Comparison of ENCODE assay signal across 8 cellular contexts in genomic region chr2:231513746-231514224, GRCh38. TPM values are rescaled to one million over a fixed set of nuclear protein-coding genes. Genes with fewer than 3 reads are reported as not detected.
DNase-seq lines count a peak whose midpoint lies in the region; ATAC-seq, FAIRE-seq and TF ChIP-seq lines count a peak whose summit lies in the region.

No MANE protein-coding gene starts in this region.

- H2BK15ac ChIP-seq in H9 (ENCODE audit: low read depth, low read length): no peak overlapping the region

- H3K14ac ChIP-seq in H9 (ENCODE audit: insufficient read depth, low read length): peak overlapping the region; percentile 64

- no peak overlapping the region for H2AK5ac ChIP-seq in H9 (ENCODE audit: insufficient read length, low read length)

- H3K27ac ChIP-seq in H9 (ENCODE audit: insufficient read length, low read depth, low read length) (no peak overlapping the region), small intestine (ENCODE audit: low read depth in 1 of 2, low read length in 1 of 2) (peak overlapping the region; percentile 45 to 98)

- H2BK120ac ChIP-seq in H9 (ENCODE audit: low read depth, low read length, poor library complexity, severe bottlenecking): no peak overlapping the region

- no peak overlapping the region for H3K23ac ChIP-seq in H9 (ENCODE audit: insufficient read length, low read depth, low read length)

- no peaks in the 10 kb centered on the region for H3K27me3 Mint-ChIP-seq in H9 (ENCODE audit: low read depth)
- peaks cover 2% of the 10 kb centered on the region for H3K27me3 Mint-ChIP-seq in glutamatergic neuron (ENCODE audit: unreplicated experiment)

- H3K23me2 ChIP-seq in H9 (ENCODE audit: insufficient read length, low read depth, low read length, poor library complexity, severe bottlenecking): peaks cover 3% of the 10 kb centered on the region

- peak overlapping the region; percentile 96 to 99 (median 97) for H3K27ac Mint-ChIP-seq in H9
- H3K27ac Mint-ChIP-seq in glutamatergic neuron (ENCODE audit: unreplicated experiment): peak overlapping the region; percentile 90

- H3K9me3 ChIP-seq in H9 (ENCODE audit: control insufficient read depth, low read depth, low read length) (no peaks in the 10 kb centered on the region), small intestine (ENCODE audit: control insufficient read depth, low read depth) (no peaks in the 10 kb centered on the region)

- no peak overlapping the region for H3T11ph ChIP-seq in H9 (ENCODE audit: low read length)

- no peak for FAIRE-seq in small intestine (lab: Jason Lieb, UNC)

- H2AFZ ChIP-seq in H9 (ENCODE audit: low read length): no peak overlapping the region

- no peaks in the 10 kb centered on the region for H4K20me1 ChIP-seq in H9 (ENCODE audit: control insufficient read depth, insufficient read depth, insufficient read length)

- no peak overlapping the region for H2BK12ac ChIP-seq in H9 (ENCODE audit: insufficient read length, low read depth, low read length)

- H3K79me1 ChIP-seq in H9 (ENCODE audit: insufficient read depth, low read depth, low read length, poor library complexity, severe bottlenecking): no peaks in the 10 kb centered on the region

- H3K4me1 ChIP-seq in H9 (ENCODE audit: insufficient read depth, low read length): no peaks in the 10 kb centered on the region; the same call in 1 of the 2 replicates
- no peaks in the 10 kb centered on the region for H3K4me1 ChIP-seq in small intestine (ENCODE audit: control insufficient read depth in 2 of 2, insufficient read depth in 1 of 2, low read depth in 1 of 2, low read length in 1 of 2)

- no peaks in the 10 kb centered on the region for H3K9me3 Mint-ChIP-seq in H9
- H3K9me3 Mint-ChIP-seq in glutamatergic neuron (ENCODE audit: unreplicated experiment): peaks cover 3% of the 10 kb centered on the region

- no peaks in the 10 kb centered on the region for H3K79me2 ChIP-seq in H9 (ENCODE audit: insufficient read depth, low read length)

- H3K36me3 Mint-ChIP-seq in H9 (ENCODE audit: insufficient read depth in 1 of 3, low read depth in 3 of 3) (peaks cover 0 to 6% (median 3%) of the 10 kb centered on the region in 3 experiments; a peak in 5 of 7 replicates), glutamatergic neuron (ENCODE audit: unreplicated experiment) (no peaks in the 10 kb centered on the region)

- peak overlapping the region; percentile 88 to 92 for H3K4me3 Mint-ChIP-seq in H9
- peak overlapping the region; percentile 97 for H3K4me3 Mint-ChIP-seq in glutamatergic neuron (ENCODE audit: unreplicated experiment)

- peak overlapping the region; percentile 57 for H3K4me2 ChIP-seq in H9 (ENCODE audit: insufficient read depth, insufficient read length, low read length)

- no peak overlapping the region for H4K5ac ChIP-seq in H9 (ENCODE audit: insufficient read length, low read depth, low read length)

- no peak for ATAC-seq in GM19467 (IDR thresholded peaks at IDR 0.05; ENCODE audit: unreplicated experiment)

- no peak overlapping the region for H4K8ac ChIP-seq in H9 (replicated peaks; ENCODE audit: insufficient read length, low read depth, low read length)

- H3K4me3 ChIP-seq in WI38 (ENCODE audit: low read depth, low read length): peak overlapping the region; percentile 78
- peak overlapping the region; percentile 43 to 62 for H3K4me3 ChIP-seq in small intestine (ENCODE audit: low read depth in 1 of 2, low read length in 2 of 2)

- H3K4ac ChIP-seq in H9 (ENCODE audit: low read depth, low read length): no peak overlapping the region; the same call in 1 of the 2 replicates

- DNase-seq in H9 (no peak), glutamatergic neuron (no peak), small intestine (no peak), NCI-H1417 treated with DMSO at 0.1 percent for 48 hours (lab: John Stamatoyannopoulos, UW) (no peak), D341Med (ENCODE audit: low spot score) (no peak)
- no peak for DNase-seq in activated CD4-positive, alpha-beta T cell treated with anti-CD3 and anti-CD28 coated beads for 48 hours

- TF ChIP-seq CTCF in H9 (conservative IDR thresholded peaks at IDR 0.05) (no peak), WI38 (IDR thresholded peaks at IDR 0.05; ENCODE audit: low read depth, low read length) (no peak), glutamatergic neuron (IDR thresholded peaks at IDR 0.05; ENCODE audit: partially characterized antibody, unreplicated experiment) (no peak)

- H3K4me1 Mint-ChIP-seq in H9: peaks cover 14 to 20% of the 10 kb centered on the region in 2 experiments
- H3K4me1 Mint-ChIP-seq in glutamatergic neuron (ENCODE audit: low read depth, unreplicated experiment): peaks cover 11% of the 10 kb centered on the region

- H3K36me3 ChIP-seq in small intestine (ENCODE audit: control insufficient read depth in 2 of 2, insufficient read depth in 2 of 2, low read length in 2 of 2): no peaks in the 10 kb centered on the region

- H3K27me3 ChIP-seq in H9 (ENCODE audit: insufficient read depth, low read length): no peaks in the 10 kb centered on the region
- no peaks in the 10 kb centered on the region for H3K27me3 ChIP-seq in small intestine (ENCODE audit: control insufficient read depth in 2 of 2, insufficient read depth in 2 of 2, low read length in 2 of 2)

- no CpG with 5 or more reads among the region's 7 CpGs for WGBS in H9 (ENCODE audit: extremely low coverage, insufficient read length, low lambda C conversion rate)
- WGBS in small intestine, 3 donors: 18 to 22% (median 19%) methylated on average over 7 of the region's 7 CpGs

- peak overlapping the region; percentile 78 for H3K9ac ChIP-seq in H9 (ENCODE audit: extremely low read depth, insufficient read length, low read length)

- no peak overlapping the region for H3K56ac ChIP-seq in H9 (ENCODE audit: insufficient read length, low read depth, low read length)

- no peak overlapping the region for H4K91ac ChIP-seq in H9 (ENCODE audit: insufficient read length, low read depth, low read length)

- H2BK5ac ChIP-seq in H9 (ENCODE audit: insufficient read length, low read length): no peak overlapping the region

- no peak overlapping the region for H2BK20ac ChIP-seq in H9 (ENCODE audit: low read depth, low read length, poor library complexity, severe bottlenecking)

- peak overlapping the region; percentile 69 for H3K18ac ChIP-seq in H9 (ENCODE audit: insufficient read length, low read depth, low read length)

RNA-seq across cellular contexts. Expression of gene NMUR1, which starts 16.5 kb away (rescaled TPM):
- total RNA-seq in H9 (2021) (0.13 and 0.20 TPM in 2 replicates), glutamatergic neuron (ENCODE audit: unreplicated experiment) (0.32 TPM)
- under 1 TPM in 2 of 3 donors, not detected in 1; 0.60 to 0.81 TPM for polyA plus RNA-seq in small intestine

RNA-seq across cellular contexts. Expression of gene NCL, which starts 49.5 kb away (rescaled TPM):
- total RNA-seq in H9 (2021) (1,269 and 1,271 TPM in 2 replicates), glutamatergic neuron (ENCODE audit: unreplicated experiment) (320 TPM)
- 100 to 1,000 TPM in 2 of 3 donors, 10 to 100 TPM in 1; 89.2 to 260 (median 123) TPM for polyA plus RNA-seq in small intestine
